In the genomic region with DNA sequence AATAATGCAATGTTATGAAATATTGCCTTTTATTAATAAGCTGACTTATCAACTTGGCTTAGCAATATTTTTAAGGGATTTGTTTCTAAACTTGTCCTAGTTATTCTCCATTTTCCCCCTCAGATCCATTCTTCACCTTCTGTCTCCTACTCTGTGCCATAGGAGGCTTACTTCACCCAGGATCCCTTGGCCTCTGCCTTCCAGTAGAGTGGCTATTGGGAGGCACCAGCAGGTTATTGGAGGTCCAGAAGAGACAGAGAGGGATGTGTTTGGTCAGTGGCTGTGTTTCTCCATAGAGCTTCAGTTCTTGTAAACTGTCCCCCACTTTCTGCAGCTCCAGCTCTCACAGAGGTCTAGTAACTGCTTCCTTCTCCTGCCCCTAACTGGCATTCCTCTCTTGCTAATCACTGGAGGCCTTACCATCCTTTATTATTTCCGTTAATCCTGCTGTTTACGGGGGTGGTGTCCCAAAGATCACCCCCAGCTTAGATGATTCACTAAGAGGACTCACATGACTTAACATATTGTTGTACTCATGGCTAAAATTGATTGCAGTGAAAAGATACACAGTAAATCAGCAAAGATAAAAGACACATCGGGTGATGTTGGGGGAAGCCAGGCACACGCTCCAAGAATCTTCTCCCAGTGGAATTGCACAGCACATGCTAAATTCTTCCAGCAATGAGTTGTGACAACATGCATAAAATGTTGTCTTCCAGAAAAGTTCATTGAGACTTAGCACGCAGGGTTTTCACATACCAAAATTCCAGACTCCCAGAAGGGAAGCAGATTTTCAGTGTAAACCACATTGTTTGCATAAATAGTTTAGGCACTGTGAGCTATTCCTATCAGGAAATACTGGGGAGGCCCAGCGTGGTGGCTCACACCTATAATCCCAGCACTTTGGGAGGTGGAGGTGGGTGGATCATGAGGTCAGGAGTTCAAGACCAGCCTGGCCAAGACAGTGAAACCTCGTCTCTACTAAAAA, we compare ENCODE assay signal across 10 cellular contexts.
DNase-seq lines count a peak whose midpoint lies in the region; ATAC-seq and TF ChIP-seq lines count a peak whose summit lies in the region.
"Had no signal": no experiment of that assay in that cellular context is flagged by ENCODE, and none has a peak within 500 bp of the region (broad histone marks: within the 10 kb centered on the region; RNA-seq: fewer than 3 reads in every experiment).

No MANE protein-coding gene starts in this region.

- no peaks in the 10 kb centered on the region; the same call in 1 of the 2 replicates for H3K9me2 ChIP-seq in GM23338 (ENCODE audit: insufficient read depth)

- H3K4me1 Mint-ChIP-seq in GM23338 = peaks cover 11% of the 10 kb centered on the region; the same call in 2 of the 3 replicates

- H3K36me3 ChIP-seq in GM23338 (ENCODE audit: insufficient read depth) = no peaks in the 10 kb centered on the region
- no peaks in the 10 kb centered on the region for H3K36me3 ChIP-seq in sigmoid colon
- H3K36me3 ChIP-seq: neural progenitor cell had no signal

- H3F3A ChIP-seq in GM23338 (replicated peaks; ENCODE audit: low read depth) = no peaks in the 10 kb centered on the region

- TF ChIP-seq POLR2A in sigmoid colon (IDR thresholded peaks at IDR 0.05) = no peak

- ATAC-seq in GM23338 (no peak), SK-N-SH treated with all-trans-retinoic acid at 6 μM for 48 hours (peak; percentile 92), HG02763 (IDR thresholded peaks at IDR 0.05; ENCODE audit: unreplicated experiment) (no peak), GM18867 (IDR thresholded peaks at IDR 0.05; ENCODE audit: unreplicated experiment) (no peak), HG03135 (IDR thresholded peaks at IDR 0.05; ENCODE audit: unreplicated experiment) (no peak)

- intact Hi-C loops in sigmoid colon (cut with DNase I) = no loop called here

- no peaks in the 10 kb centered on the region for H3K27me3 ChIP-seq in GM23338 (ENCODE audit: insufficient read depth)
- H3K27me3 ChIP-seq in sigmoid colon = no peaks in the 10 kb centered on the region
- H3K27me3 ChIP-seq: neural progenitor cell had no signal

- no peaks in the 10 kb centered on the region for H3K36me3 Mint-ChIP-seq in GM23338 (ENCODE audit: low read depth)
- H3K36me3 Mint-ChIP-seq: neural progenitor cell had no signal

- 72 to 82% methylated on average over 7 of the region's 7 CpGs for WGBS in sigmoid colon, 2 donors

- H3K9me3 Mint-ChIP-seq in GM23338 = 0 out of 3 replicates have a peak, but pooled peaks cover 2% of the 10 kb centered on the region

- H3K4me1 ChIP-seq in GM23338 (ENCODE audit: insufficient read depth) (peaks cover 14% of the 10 kb centered on the region; the same call in 1 of the 2 replicates), sigmoid colon (no peaks in the 10 kb centered on the region)
- H3K4me1 ChIP-seq: neural progenitor cell had no signal

- TF ChIP-seq CTCF in GM23338 (conservative IDR thresholded peaks at IDR 0.05; ENCODE audit: low read depth in 2 of 2) (no peak), fibroblast of the aortic adventitia (IDR thresholded peaks at IDR 0.05; ENCODE audit: insufficient read depth, low read length) (no peak), sigmoid colon (IDR thresholded peaks at IDR 0.05) (no peak)

- H4K20me1 ChIP-seq in GM23338 (replicated peaks; ENCODE audit: insufficient read depth) = no peaks in the 10 kb centered on the region

- H3K27ac ChIP-seq in GM23338 (ENCODE audit: low read depth) = no peak overlapping the region
- H3K27ac ChIP-seq in sigmoid colon = peak overlapping the region in 1 of 4 donors; percentile 34
- H3K27ac ChIP-seq: neural progenitor cell had no signal

- no peaks in the 10 kb centered on the region for H3K79me2 ChIP-seq in GM23338 (replicated peaks; ENCODE audit: insufficient read depth)

- no peak overlapping the region for H3K4me3 Mint-ChIP-seq in GM23338
- H3K4me3 Mint-ChIP-seq: neural progenitor cell had no signal

- no peak overlapping the region for H2AFZ ChIP-seq in GM23338
- H2AFZ ChIP-seq: neural progenitor cell had no signal

- H3K27me3 Mint-ChIP-seq in GM23338 (ENCODE audit: insufficient read depth, low read depth, poor library complexity) = no peaks in the 10 kb centered on the region

- no peak overlapping the region for H3K27ac Mint-ChIP-seq in GM23338
- H3K27ac Mint-ChIP-seq: neural progenitor cell had no signal

- peak in 1 of 4 donors; percentile 48 for TF ChIP-seq EP300 in sigmoid colon (IDR thresholded peaks at IDR 0.05)

- no peaks in the 10 kb centered on the region for H3K9me3 ChIP-seq in sigmoid colon

- 0 out of 2 replicates have a peak overlapping the region, but pooled peaks have one; percentile 18 for H3K4me2 ChIP-seq in GM23338
- H3K4me2 ChIP-seq: neural progenitor cell had no signal

- no peak for DNase-seq in GM23338 (ENCODE audit: low spot score)
- DNase-seq in fibroblast of the aortic adventitia (ENCODE audit: low read depth) = peak; percentile 99
- peak; percentile 82 for DNase-seq in sigmoid colon
- no peak for DNase-seq in activated CD4-positive, alpha-beta T cell treated with anti-CD3 and anti-CD28 coated beads, Interleukin-2, amount 50 U/mL, for 48 hours
- DNase-seq: NCI-H1694 had no signal

- no peak overlapping the region for H3K4me3 ChIP-seq in GM23338
- no peak overlapping the region for H3K4me3 ChIP-seq in fibroblast of the aortic adventitia (ENCODE audit: low read depth, low read length)
- H3K4me3 ChIP-seq in sigmoid colon = no peak overlapping the region
- H3K4me3 ChIP-seq: neural progenitor cell had no signal

TF ChIP-seq in GM23338, 12 proteins besides CTCF, POLR2A, EP300 and RAD21:
- no peak for TF ChIP-seq STAT1 (IDR thresholded peaks at IDR 0.05; ENCODE audit: unreplicated experiment)
- no peak for TF ChIP-seq ZNF331 (CRISPR knock-in tag; IDR thresholded peaks at IDR 0.05; ENCODE audit: low read depth)
- TF ChIP-seq EZH2phosphoT487 (IDR thresholded peaks at IDR 0.05; ENCODE audit: unreplicated experiment) = no peak
- TF ChIP-seq, protein P1, sequence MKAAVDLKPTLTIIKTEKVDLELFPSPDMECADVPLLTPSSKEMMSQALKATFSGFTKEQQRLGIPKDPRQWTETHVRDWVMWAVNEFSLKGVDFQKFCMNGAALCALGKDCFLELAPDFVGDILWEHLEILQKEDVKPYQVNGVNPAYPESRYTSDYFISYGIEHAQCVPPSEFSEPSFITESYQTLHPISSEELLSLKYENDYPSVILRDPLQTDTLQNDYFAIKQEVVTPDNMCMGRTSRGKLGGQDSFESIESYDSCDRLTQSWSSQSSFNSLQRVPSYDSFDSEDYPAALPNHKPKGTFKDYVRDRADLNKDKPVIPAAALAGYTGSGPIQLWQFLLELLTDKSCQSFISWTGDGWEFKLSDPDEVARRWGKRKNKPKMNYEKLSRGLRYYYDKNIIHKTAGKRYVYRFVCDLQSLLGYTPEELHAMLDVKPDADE (IDR thresholded peaks at IDR 0.05) = no peak
- no peak for TF ChIP-seq POLR2AphosphoS5 (IDR thresholded peaks at IDR 0.05; ENCODE audit: low read depth)
- no peak for TF ChIP-seq JUNB (IDR thresholded peaks at IDR 0.05; ENCODE audit: unreplicated experiment)

TF ChIP-seq in SK-N-SH treated with all-trans-retinoic acid at 6 μM for 48 hours, 23 proteins besides CTCF, POLR2A, EP300 and RAD21 (continues in another document):
- TF ChIP-seq ZNF565 (CRISPR knock-in tag; conservative IDR thresholded peaks at IDR 0.05; ENCODE audit: low read depth) (no peak), ISL1 (CRISPR knock-in tag; IDR thresholded peaks at IDR 0.05) (peak; percentile 62)
- TF ChIP-seq, protein P2, sequence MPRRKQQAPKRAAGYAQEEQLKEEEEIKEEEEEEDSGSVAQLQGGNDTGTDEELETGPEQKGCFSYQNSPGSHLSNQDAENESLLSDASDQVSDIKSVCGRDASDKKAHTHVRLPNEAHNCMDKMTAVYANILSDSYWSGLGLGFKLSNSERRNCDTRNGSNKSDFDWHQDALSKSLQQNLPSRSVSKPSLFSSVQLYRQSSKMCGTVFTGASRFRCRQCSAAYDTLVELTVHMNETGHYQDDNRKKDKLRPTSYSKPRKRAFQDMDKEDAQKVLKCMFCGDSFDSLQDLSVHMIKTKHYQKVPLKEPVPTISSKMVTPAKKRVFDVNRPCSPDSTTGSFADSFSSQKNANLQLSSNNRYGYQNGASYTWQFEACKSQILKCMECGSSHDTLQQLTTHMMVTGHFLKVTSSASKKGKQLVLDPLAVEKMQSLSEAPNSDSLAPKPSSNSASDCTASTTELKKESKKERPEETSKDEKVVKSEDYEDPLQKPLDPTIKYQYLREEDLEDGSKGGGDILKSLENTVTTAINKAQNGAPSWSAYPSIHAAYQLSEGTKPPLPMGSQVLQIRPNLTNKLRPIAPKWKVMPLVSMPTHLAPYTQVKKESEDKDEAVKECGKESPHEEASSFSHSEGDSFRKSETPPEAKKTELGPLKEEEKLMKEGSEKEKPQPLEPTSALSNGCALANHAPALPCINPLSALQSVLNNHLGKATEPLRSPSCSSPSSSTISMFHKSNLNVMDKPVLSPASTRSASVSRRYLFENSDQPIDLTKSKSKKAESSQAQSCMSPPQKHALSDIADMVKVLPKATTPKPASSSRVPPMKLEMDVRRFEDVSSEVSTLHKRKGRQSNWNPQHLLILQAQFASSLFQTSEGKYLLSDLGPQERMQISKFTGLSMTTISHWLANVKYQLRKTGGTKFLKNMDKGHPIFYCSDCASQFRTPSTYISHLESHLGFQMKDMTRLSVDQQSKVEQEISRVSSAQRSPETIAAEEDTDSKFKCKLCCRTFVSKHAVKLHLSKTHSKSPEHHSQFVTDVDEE (CRISPR knock-in tag; IDR thresholded peaks at IDR 0.05) = no peak
- TF ChIP-seq, protein P3, sequence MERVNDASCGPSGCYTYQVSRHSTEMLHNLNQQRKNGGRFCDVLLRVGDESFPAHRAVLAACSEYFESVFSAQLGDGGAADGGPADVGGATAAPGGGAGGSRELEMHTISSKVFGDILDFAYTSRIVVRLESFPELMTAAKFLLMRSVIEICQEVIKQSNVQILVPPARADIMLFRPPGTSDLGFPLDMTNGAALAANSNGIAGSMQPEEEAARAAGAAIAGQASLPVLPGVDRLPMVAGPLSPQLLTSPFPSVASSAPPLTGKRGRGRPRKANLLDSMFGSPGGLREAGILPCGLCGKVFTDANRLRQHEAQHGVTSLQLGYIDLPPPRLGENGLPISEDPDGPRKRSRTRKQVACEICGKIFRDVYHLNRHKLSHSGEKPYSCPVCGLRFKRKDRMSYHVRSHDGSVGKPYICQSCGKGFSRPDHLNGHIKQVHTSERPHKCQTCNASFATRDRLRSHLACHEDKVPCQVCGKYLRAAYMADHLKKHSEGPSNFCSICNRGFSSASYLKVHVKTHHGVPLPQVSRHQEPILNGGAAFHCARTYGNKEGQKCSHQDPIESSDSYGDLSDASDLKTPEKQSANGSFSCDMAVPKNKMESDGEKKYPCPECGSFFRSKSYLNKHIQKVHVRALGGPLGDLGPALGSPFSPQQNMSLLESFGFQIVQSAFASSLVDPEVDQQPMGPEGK (CRISPR knock-in tag; IDR thresholded peaks at IDR 0.05; ENCODE audit: borderline replicate concordance) = peak; percentile 93

Comparison
In these comparisons a context has a peak if more than half of its experiments do, and no peak if none do; other contexts are left out.
1. DNase-seq: peak in fibroblast of the aortic adventitia (single experiment) and sigmoid colon (single experiment); none in GM23338 (single experiment) and activated CD4-positive, alpha-beta T cell treated with anti-CD3 and anti-CD28 coated beads, Interleukin-2, amount 50 U/mL, for 48 hours (0 of 2).